In genomic region chr4:121381148-121381462, GRCh38 we compare ENCODE assay signal across 15 cellular contexts. TPM values are rescaled to one million over a fixed set of nuclear protein-coding genes. Genes with fewer than 3 reads are reported as not detected.
DNase-seq lines count a peak whose midpoint lies in the region; ATAC-seq and TF ChIP-seq lines count a peak whose summit lies in the region.
"Had no signal": no experiment of that assay in that cellular context is flagged by ENCODE, and none has a peak within 500 bp of the region (broad histone marks: within the 10 kb centered on the region; RNA-seq: fewer than 3 reads in every experiment).

No MANE protein-coding gene starts in this region.

- peaks cover 58% of the 10 kb centered on the region for H3K27me3 Mint-ChIP-seq in WTC11 (ENCODE audit: low read depth)

- no CpG with 5 or more reads among the region's 5 CpGs for WGBS in trophoblast cell (ENCODE audit: extremely low coverage, insufficient coverage, insufficient read length)

- DNase-seq in H7 (no peak), WTC11 (ENCODE audit: low spot score) (no peak), fibroblast of pulmonary artery (ENCODE audit: low read depth) (no peak), trophoblast cell (no peak), D341Med (ENCODE audit: low spot score) (no peak), GM10248 (ENCODE audit: extremely low spot score) (no peak), LoVo (ENCODE audit: low spot score) (no peak)
- DNase-seq: activated CD4-positive, alpha-beta T cell treated with anti-CD3 and anti-CD28 coated beads, Interleukin-2, amount 10 ng/mL, durations not matched to agents 7 days and 5 days; GDM1; NCI-H1092; T-helper 17 cell had no signal

- H3K4me2 ChIP-seq in trophoblast cell (ENCODE audit: low read length): peak overlapping the region; percentile 77

- no peaks in the 10 kb centered on the region for H3K36me3 ChIP-seq in H7 (replicated peaks; ENCODE audit: control insufficient read depth, insufficient read depth, low read length)
- no peaks in the 10 kb centered on the region for H3K36me3 ChIP-seq in trophoblast cell (ENCODE audit: control insufficient read depth in 1 of 2, insufficient read depth in 2 of 2, low read length in 2 of 2)

- H3K4me3 ChIP-seq in H7 (ENCODE audit: insufficient read depth, low read depth, low read length) (peak overlapping the region; percentile 50), fibroblast of pulmonary artery (replicated peaks; ENCODE audit: low read depth, low read length) (peak overlapping the region; percentile 15), trophoblast cell (ENCODE audit: low read depth, low read length) (no peak overlapping the region)

- H3K4me1 ChIP-seq in trophoblast cell (ENCODE audit: control insufficient read depth in 1 of 2, insufficient read depth in 2 of 2, low read length in 2 of 2): peaks cover 5 to 10% of the 10 kb centered on the region in 2 experiments

- H3K36me3 Mint-ChIP-seq in WTC11: no peaks in the 10 kb centered on the region

- no peak overlapping the region for H2BK120ac ChIP-seq in trophoblast cell (ENCODE audit: insufficient read depth, low read length, poor library complexity)

- no peak overlapping the region for H3K27ac ChIP-seq in trophoblast cell (ENCODE audit: low read depth, low read length)
- H3K27ac ChIP-seq: skin epidermis had no signal

- H2AFZ ChIP-seq in trophoblast cell (ENCODE audit: insufficient read depth, low read length, poor library complexity): no peak overlapping the region

- CTCF ChIA-PET in WTC11 (lab: Charles Lee): interaction anchor here (0.9 to 2.1 kb wide), 2 partner anchors 10 to 41 kb away, joined by 3 to 15 read pairs; no protein-coding TSS in a partner anchor
- CTCF ChIA-PET in GM10248 (lab: Yijun Ruan, JAX): interaction anchor here (1.1 to 1.5 kb wide), 3 partner anchors 8 to 10 kb away, joined by 3 to 5 read pairs (median 5); no protein-coding TSS in a partner anchor

- H4K12ac ChIP-seq in trophoblast cell (ENCODE audit: low read depth, low read length): no peak overlapping the region

- H4K8ac ChIP-seq in trophoblast cell (ENCODE audit: low read depth, low read length): no peak overlapping the region

- H3K4ac ChIP-seq in trophoblast cell (ENCODE audit: low read depth, low read length): no peak overlapping the region

- H3K18ac ChIP-seq in trophoblast cell (ENCODE audit: low read length): no peak overlapping the region

- H3K4me3 Mint-ChIP-seq in WTC11: peak overlapping the region; percentile 73

- TF ChIP-seq CTCF in WTC11 (IDR thresholded peaks at IDR 0.05) (no peak), fibroblast of pulmonary artery (IDR thresholded peaks at IDR 0.05; ENCODE audit: low read length, missing control alignments) (no peak), GM10248 (IDR thresholded peaks at IDR 0.05; ENCODE audit: control extremely low read depth, extremely low read depth, low read depth, missing control alignments) (no peak)

- no peak overlapping the region for H3K14ac ChIP-seq in trophoblast cell (ENCODE audit: low read length)

- peaks cover 5% of the 10 kb centered on the region; the same call in 1 of the 2 replicates for H3K9me3 Mint-ChIP-seq in WTC11
- H3K9me3 Mint-ChIP-seq: activated CD4-positive, alpha-beta T cell treated with anti-CD3 and anti-CD28 coated beads, Interleukin-2, amount 10 ng/mL, durations not matched to agents 7 days and 5 days had no signal

- peaks cover 9% of the 10 kb centered on the region for H3K4me1 Mint-ChIP-seq in WTC11

- POLR2A ChIA-PET in WTC11 (lab: Charles Lee) (no interaction called here), GM10248 (lab: Yijun Ruan, JAX) (no interaction called here)

- no peak overlapping the region for H3K23ac ChIP-seq in trophoblast cell (ENCODE audit: low read length)

- no peaks in the 10 kb centered on the region for H3K79me1 ChIP-seq in trophoblast cell (ENCODE audit: low read length)

- H3K9ac ChIP-seq in trophoblast cell (ENCODE audit: low read length): no peak overlapping the region

- ATAC-seq in WTC11 (no peak), HG02798 (IDR thresholded peaks at IDR 0.05; ENCODE audit: poor library complexity, unreplicated experiment) (no peak)
- ATAC-seq: HCT116, T-helper 17 cell had no signal

- H3K9me3 ChIP-seq in trophoblast cell (ENCODE audit: insufficient read depth, low read depth, low read length): peaks cover 4% of the 10 kb centered on the region

- H2BK5ac ChIP-seq in trophoblast cell (ENCODE audit: low read depth, low read length, poor library complexity): no peak overlapping the region

- H2AK5ac ChIP-seq in trophoblast cell (ENCODE audit: low read length): no peak overlapping the region

- no peak overlapping the region for H4K91ac ChIP-seq in trophoblast cell (ENCODE audit: low read depth, low read length)

- H3K27me3 ChIP-seq in H7 (ENCODE audit: control insufficient read depth, insufficient read depth, low read length): peaks cover 26% of the 10 kb centered on the region
- peaks cover 20% of the 10 kb centered on the region for H3K27me3 ChIP-seq in trophoblast cell (ENCODE audit: insufficient read depth, low read length)

- no peaks in the 10 kb centered on the region for H3K79me2 ChIP-seq in trophoblast cell (ENCODE audit: control insufficient read depth, insufficient read depth, low read length, poor library complexity)

- no peak overlapping the region for H3K27ac Mint-ChIP-seq in WTC11
- H3K27ac Mint-ChIP-seq: activated CD4-positive, alpha-beta T cell treated with anti-CD3 and anti-CD28 coated beads, Interleukin-2, amount 10 ng/mL, durations not matched to agents 7 days and 5 days; T-helper 17 cell had no signal

- H2BK12ac ChIP-seq in trophoblast cell (ENCODE audit: low read length): no peak overlapping the region

TF ChIP-seq in WTC11, 78 proteins besides CTCF, POLR2A, EP300 and RAD21:
- TF ChIP-seq USF1 (CRISPR knock-in tag; IDR thresholded peaks at IDR 0.05) (no peak), TEAD1 (CRISPR knock-in tag; IDR thresholded peaks at IDR 0.05) (no peak), SP1 (CRISPR knock-in tag; conservative IDR thresholded peaks at IDR 0.05) (no peak)

RNA-seq across cellular contexts. Expression of gene QRFPR, which starts 0.3 kb away (rescaled TPM):
- total RNA-seq in H7 (2014; rRNA removed; shearing (Covaris generic)): 1.4 and 2.3 TPM in 2 replicates
- total RNA-seq in WTC11 (2021): 0.41 to 0.73 TPM (median 0.68 TPM) in 3 replicates
- not detected in 2 replicates for polyA plus RNA-seq in trophoblast cell (2013)
- total RNA-seq: activated CD4-positive, alpha-beta T cell treated with anti-CD3 and anti-CD28 coated beads, Interleukin-2, amount 10 ng/mL, durations not matched to agents 7 days and 5 days; bronchial epithelial cell; T-helper 17 cell had no signal
